ENCODE assay signal across 12 cellular contexts in the genomic region with DNA sequence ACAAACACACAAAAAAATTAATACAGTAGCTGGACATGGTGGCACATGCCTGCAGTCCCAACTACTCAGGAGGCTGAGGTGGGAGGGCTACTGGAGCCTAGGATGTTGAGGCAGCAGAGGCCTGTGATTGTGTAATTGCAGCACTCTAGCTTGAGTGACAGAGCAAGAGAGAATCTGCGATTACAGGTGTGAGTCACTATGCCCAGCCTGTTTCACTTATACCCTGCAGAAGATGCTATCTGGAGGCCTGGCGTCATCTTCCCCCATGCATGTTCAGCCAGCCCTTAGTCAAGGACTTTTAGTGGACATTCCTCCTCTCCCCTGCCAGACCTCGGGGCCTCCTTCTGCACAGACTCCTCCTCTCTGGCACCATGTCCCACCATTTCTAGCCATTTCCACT. TPM values are rescaled to one million over a fixed set of nuclear protein-coding genes. Genes with fewer than 3 reads are reported as not detected.
DNase-seq lines count a peak whose midpoint lies in the region; ATAC-seq, FAIRE-seq and TF ChIP-seq lines count a peak whose summit lies in the region.
"Had no signal": no experiment of that assay in that cellular context is flagged by ENCODE, and none has a peak within 500 bp of the region (broad histone marks: within the 10 kb centered on the region; RNA-seq: fewer than 3 reads in every experiment).

No MANE protein-coding gene starts in this region.

- H2BK5ac ChIP-seq in neuronal stem cell (ENCODE audit: low read length), result no peak overlapping the region

- H3K36me3 Mint-ChIP-seq in T-helper 17 cell (ENCODE audit: low read depth), result no peaks in the 10 kb centered on the region

- no peaks in the 10 kb centered on the region for H4K20me1 ChIP-seq in mammary epithelial cell (ENCODE audit: insufficient read depth, low read length)

- H3K4me1 ChIP-seq in mammary epithelial cell (ENCODE audit: insufficient read depth, low read length) (peaks cover 8% of the 10 kb centered on the region), neuronal stem cell (ENCODE audit: control insufficient read depth in 2 of 2, insufficient read depth in 1 of 2, low read depth in 1 of 2, low read length in 2 of 2) (peaks cover 1% of the 10 kb centered on the region in 2 donors), A673 (ENCODE audit: insufficient read depth, low read length, poor library complexity, severe bottlenecking) (no peaks in the 10 kb centered on the region)

- in situ Hi-C loops in mammary epithelial cell (cut with MboI; ENCODE audit: low sequenced_read_pairs in 2 of 2), result loop anchor here in 1 of 2 donors (5.0 kb wide), 1 partner anchor 33 kb away; no protein-coding TSS in a partner anchor

- H3K9me3 ChIP-seq in mammary epithelial cell (replicated peaks; ENCODE audit: insufficient read depth, low read length) (no peaks in the 10 kb centered on the region), neuronal stem cell (replicated peaks in 1 of 2; ENCODE audit: control insufficient read depth in 2 of 2, insufficient read depth in 1 of 2, low read depth in 1 of 2, low read length in 2 of 2) (no peaks in the 10 kb centered on the region), T-helper 17 cell (ENCODE audit: control insufficient read depth, low read length, poor library complexity, severe bottlenecking) (no peaks in the 10 kb centered on the region), A673 (ENCODE audit: low read depth, low read length, poor library complexity, severe bottlenecking) (no peaks in the 10 kb centered on the region)

- dilution Hi-C loops in mammary epithelial cell (cut with HindIII; ENCODE audit: low sequenced_read_pairs), result no loop called here

- H3K4me2 ChIP-seq in mammary epithelial cell (ENCODE audit: insufficient read depth, low read depth, low read length), result peak overlapping the region; percentile 53
- H3K4me2 ChIP-seq in neuronal stem cell (ENCODE audit: insufficient read depth, low read length, poor library complexity, severe bottlenecking), result no peak overlapping the region

- peaks cover 5% of the 10 kb centered on the region for H3K27me3 Mint-ChIP-seq in T-helper 17 cell
- H3K27me3 Mint-ChIP-seq: B cell had no signal

- H3K27ac Mint-ChIP-seq in T-helper 17 cell, result no peak overlapping the region
- H3K27ac Mint-ChIP-seq: B cell had no signal

- no peak for ATAC-seq in T-helper 17 cell
- ATAC-seq: Panc1 had no signal

- CTCF ChIA-PET in mammary epithelial cell (lab: Charles Lee; ENCODE audit: low non-redundant PET) (no interaction called here), A673 (lab: Charles Lee) (interaction anchor here (0.6 kb wide), 1 partner anchor 12 kb away, joined by 4 read pairs; no protein-coding TSS in a partner anchor)

- POLR2A ChIA-PET in A673 (lab: Charles Lee; ENCODE audit: low non-redundant PET), result no interaction called here

- DNase-seq in SIG-M5 treated with dmso at 0.1 percent for 504 hours (lab: John Stamatoyannopoulos, UW; ENCODE audit: unreplicated experiment) (peak; percentile 26), SIG-M5 (lab: John Stamatoyannopoulos, UW) (no peak), HTR-8/SVneo (ENCODE audit: insufficient read length, low spot score) (peak; percentile 66), mammary epithelial cell (peak; percentile 92), neuronal stem cell (ENCODE audit: low spot score) (no peak), NCI-H82 (lab: John Stamatoyannopoulos, UW) (no peak), T-helper 17 cell (no peak), A673 (ENCODE audit: low spot score) (no peak)
- DNase-seq: midbrain, NCI-H1105 had no signal

- H3K4me3 Mint-ChIP-seq in T-helper 17 cell, result no peak overlapping the region
- H3K4me3 Mint-ChIP-seq: B cell had no signal

- H3K79me2 ChIP-seq in mammary epithelial cell (ENCODE audit: insufficient read depth, low read length), result no peaks in the 10 kb centered on the region

- H3K27ac ChIP-seq in mammary epithelial cell (ENCODE audit: insufficient read depth, low read depth, low read length) (no peak overlapping the region), neuronal stem cell (replicated peaks; ENCODE audit: low read length) (no peak overlapping the region), A673 (ENCODE audit: low read depth, low read length, poor library complexity, severe bottlenecking) (no peak overlapping the region)

- H3K27me3 ChIP-seq in mammary epithelial cell (ENCODE audit: insufficient read depth, low read length) (no peaks in the 10 kb centered on the region), neuronal stem cell (ENCODE audit: control insufficient read depth in 3 of 3, insufficient read depth in 3 of 3, low read depth in 1 of 3, low read length in 3 of 3) (peaks cover 0 to 6% (median 0%) of the 10 kb centered on the region in 3 experiments), A673 (replicated peaks; ENCODE audit: insufficient read depth, low read depth, low read length, poor library complexity) (no peaks in the 10 kb centered on the region)

- H2AFZ ChIP-seq in mammary epithelial cell (ENCODE audit: low read depth, low read length) (no peak overlapping the region), neuronal stem cell (ENCODE audit: low read length) (no peak overlapping the region)

- H3K36me3 ChIP-seq in mammary epithelial cell (ENCODE audit: insufficient read depth, low read length), result no peaks in the 10 kb centered on the region
- no peaks in the 10 kb centered on the region for H3K36me3 ChIP-seq in neuronal stem cell (replicated peaks in 1 of 2; ENCODE audit: control insufficient read depth in 2 of 2, insufficient read depth in 2 of 2, low read length in 2 of 2)
- no peaks in the 10 kb centered on the region for H3K36me3 ChIP-seq in A673 (ENCODE audit: insufficient read depth, low read length, poor library complexity, severe bottlenecking)

- H3K23ac ChIP-seq in neuronal stem cell (ENCODE audit: low read depth, low read length, poor library complexity), result no peak overlapping the region

- H4K8ac ChIP-seq in neuronal stem cell (ENCODE audit: low read depth, low read length), result no peak overlapping the region

- no peak overlapping the region for H3K14ac ChIP-seq in neuronal stem cell (ENCODE audit: low read length)

- H3K79me1 ChIP-seq in neuronal stem cell (ENCODE audit: low read depth, low read length), result no peaks in the 10 kb centered on the region

- no peak overlapping the region for H2BK120ac ChIP-seq in neuronal stem cell (ENCODE audit: low read depth, low read length)

- no peak overlapping the region for H3K18ac ChIP-seq in neuronal stem cell (ENCODE audit: low read length)

- intact Hi-C loops in mammary epithelial cell (cut with micrococcal nuclease), result no loop called here
- intact Hi-C loops in A673 (cut with micrococcal nuclease; ENCODE audit: unreplicated experiment), result no loop called here

- no peak overlapping the region for H2AK5ac ChIP-seq in neuronal stem cell (ENCODE audit: low read depth, low read length)

- no peak overlapping the region for H3K4ac ChIP-seq in neuronal stem cell (ENCODE audit: low read length)

- BruUV-seq in mammary epithelial cell (replicated peaks; lab: Mats Ljungman, UMichigan) (no TSS peak), A673 (replicated peaks; lab: Mats Ljungman, UMichigan) (no TSS peak)

- no peak for TF ChIP-seq CTCF in mammary epithelial cell (conservative IDR thresholded peaks at IDR 0.05 in 1 of 2, IDR thresholded peaks at IDR 0.05 in 1 of 2; ENCODE audit: extremely low read depth in 1 of 2, insufficient read depth in 1 of 2, low read depth in 1 of 2, low read length in 2 of 2)
- no peak for TF ChIP-seq CTCF in A673 (conservative IDR thresholded peaks at IDR 0.05; ENCODE audit: low read depth, low read length)

- H3K4me3 ChIP-seq in mammary epithelial cell (replicated peaks in 1 of 3; ENCODE audit: insufficient read depth in 1 of 3, low read depth in 2 of 3, low read length in 3 of 3) (no peak overlapping the region), neuronal stem cell (ENCODE audit: low read length in 2 of 2) (no peak overlapping the region), A673 (ENCODE audit: low read depth, low read length, poor library complexity, severe bottlenecking) (no peak overlapping the region)

- H4K91ac ChIP-seq in neuronal stem cell (ENCODE audit: low read depth, low read length, poor library complexity), result no peak overlapping the region

- H2BK15ac ChIP-seq in neuronal stem cell (ENCODE audit: low read length), result no peak overlapping the region

- no peaks in the 10 kb centered on the region for H3K4me1 Mint-ChIP-seq in T-helper 17 cell
- H3K4me1 Mint-ChIP-seq: B cell had no signal

- peak; percentile 64 for FAIRE-seq in HTR-8/SVneo (lab: Jason Lieb, UNC)

- no peak overlapping the region for H2BK12ac ChIP-seq in neuronal stem cell (ENCODE audit: low read length)

- no peak overlapping the region for H3K9ac ChIP-seq in mammary epithelial cell (ENCODE audit: insufficient read depth, low read length)
- peak overlapping the region; percentile 10 for H3K9ac ChIP-seq in neuronal stem cell (ENCODE audit: low read depth, low read length, poor library complexity)

- 7% methylated on average over 3 of the region's 3 CpGs for WGBS in mammary epithelial cell (ENCODE audit: low coverage, missing lambda C conversion rate)
- no CpG with 5 or more reads among the region's 3 CpGs for WGBS in neuronal stem cell (ENCODE audit: extremely low coverage in 2 of 2, insufficient read length in 2 of 2, insufficient replicate concordance in 1 of 2), 2 donors

RNA-seq across cellular contexts. Expression of a gene that starts 36.3 kb away (rescaled TPM):
- total RNA-seq in mammary epithelial cell, result 100 to 1,000 TPM in 1 of 2 donors, 10 to 100 TPM in 1; 97.9 to 113 TPM
- polyA plus RNA-seq in mammary epithelial cell, result 112 TPM
- polyA minus RNA-seq in mammary epithelial cell, result 104 TPM
- 122 TPM for polyA plus RNA-seq in neuronal stem cell (2013, experiment 1 of 2)
- polyA plus RNA-seq in neuronal stem cell (2013, experiment 2 of 2), result 124 TPM
- total RNA-seq in T-helper 17 cell, result 10 to 100 TPM; 30.3 to 35.3 TPM
- 180 and 182 TPM in 2 replicates for total RNA-seq in A673 (2021)

Comparison
In these comparisons a context has a peak if more than half of its experiments do, and no peak if none do; other contexts are left out.
1. DNase-seq: peak in SIG-M5 treated with dmso at 0.1 percent for 504 hours (single experiment), HTR-8/SVneo (single experiment) and mammary epithelial cell (single experiment); none in SIG-M5 (single experiment), neuronal stem cell (single experiment), NCI-H82 (single experiment), T-helper 17 cell (0 of 3) and A673 (single experiment).